In the genomic region with DNA sequence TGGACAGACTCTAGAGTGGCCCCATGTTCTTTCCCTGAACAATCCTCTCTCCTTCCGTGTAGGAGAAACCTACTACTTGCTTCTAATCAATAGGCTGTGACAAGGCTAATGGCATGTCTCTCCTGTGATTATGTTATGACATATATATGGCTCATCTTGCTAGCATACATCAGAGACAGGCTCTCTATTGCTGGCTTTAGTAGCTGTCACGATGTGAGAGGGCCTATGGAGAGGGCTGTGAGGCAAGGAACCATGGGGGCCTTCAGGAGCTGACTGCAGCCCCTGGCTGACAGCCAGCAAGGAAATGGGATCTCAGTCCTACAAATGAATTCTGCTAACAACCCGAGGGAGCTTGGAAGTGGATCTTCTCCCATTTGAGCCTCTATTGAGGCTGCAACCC, we compare ENCODE assay signal across 17 cellular contexts.
A peak's percentile ranks its signal among the peaks of the same experiment; 100 is the strongest.
DNase-seq lines count a peak whose midpoint lies in the region; ATAC-seq and TF ChIP-seq lines count a peak whose summit lies in the region.
"Had no signal": no experiment of that assay in that cellular context is flagged by ENCODE, and none has a peak within 500 bp of the region (broad histone marks: within the 10 kb centered on the region; RNA-seq: fewer than 3 reads in every experiment).

No MANE protein-coding gene starts in this region.

- H3K4me1 Mint-ChIP-seq in osteocyte (ENCODE audit: unreplicated experiment) = peaks cover 41% of the 10 kb centered on the region
- peaks cover 21 to 54% (median 33%) of the 10 kb centered on the region in 3 donors for H3K4me1 Mint-ChIP-seq in T-cell

- H3K4me1 ChIP-seq in ascending aorta = peaks cover 3 to 19% of the 10 kb centered on the region in 2 donors

- H3K9me3 Mint-ChIP-seq in osteocyte (ENCODE audit: unreplicated experiment) (peaks cover 5% of the 10 kb centered on the region), T-cell (peaks cover 0 to 4% (median 2%) of the 10 kb centered on the region in 3 donors)
- H3K9me3 Mint-ChIP-seq: CD8-positive, alpha-beta T cell had no signal

- H3K4me3 ChIP-seq in ascending aorta = no peak overlapping the region
- H3K4me3 ChIP-seq: BLaER1, GM12878 had no signal

- no peaks in the 10 kb centered on the region for H3K27me3 ChIP-seq in ascending aorta
- H3K27me3 ChIP-seq: BLaER1 had no signal

- CTCF ChIA-PET in T-cell (lab: Charles Lee) = interaction anchor here in 1 of 2 donors (0.6 to 0.7 kb wide), 2 partner anchors 60 to 693 kb away, joined by 4 read pairs; no protein-coding TSS in a partner anchor

- peak overlapping the region; percentile 25 for H3K27ac Mint-ChIP-seq in osteocyte (ENCODE audit: unreplicated experiment)
- no peak overlapping the region for H3K27ac Mint-ChIP-seq in T-cell
- H3K27ac Mint-ChIP-seq: CD8-positive, alpha-beta T cell had no signal

- H3K27me3 Mint-ChIP-seq in osteocyte (ENCODE audit: unreplicated experiment) (no peaks in the 10 kb centered on the region), T-cell (no peaks in the 10 kb centered on the region)

- POLR2A ChIA-PET in T-cell (lab: Charles Lee) = no interaction called here

- DNase-seq in NCI-H2029 treated with DMSO at 0.1 percent for 48 hours (lab: John Stamatoyannopoulos, UW) (peak; percentile 17), NCI-H2029 (lab: John Stamatoyannopoulos, UW) (no peak), Daoy (ENCODE audit: low read depth) (peak; percentile 25), ascending aorta (ENCODE audit: low spot score in 2 of 2) (no peak), osteocyte (ENCODE audit: extremely low spot score, unreplicated experiment) (no peak), HK-2 (ENCODE audit: unreplicated experiment) (no peak), T-cell (no peak)
- DNase-seq in activated T-cell treated with anti-CD3 and anti-CD28 coated beads, Interleukin-2, amount 50 U/mL, for 48 hours = no peak
- DNase-seq: 8988T; CD8-positive, alpha-beta T cell; GDM1; Karpas-422; MM.1S; NCI-H1092 treated with DMSO at 0.1 percent for 48 hours; NCI-H2107 had no signal

- H3K36me3 ChIP-seq in ascending aorta = no peaks in the 10 kb centered on the region
- H3K36me3 ChIP-seq: BLaER1 had no signal

- TF ChIP-seq CTCF in ascending aorta (IDR thresholded peaks at IDR 0.05) = no peak
- no peak for TF ChIP-seq CTCF in osteocyte (IDR thresholded peaks at IDR 0.05)

- intact Hi-C loops in ascending aorta (cut with DNase I) = loop anchor here (5.0 kb wide), 1 partner anchor 34 kb away; no protein-coding TSS in a partner anchor

- peak overlapping the region; percentile 10 to 88 for H3K27ac ChIP-seq in ascending aorta
- H3K27ac ChIP-seq: BLaER1 had no signal

- no peak overlapping the region for H3K4me3 Mint-ChIP-seq in osteocyte (ENCODE audit: unreplicated experiment)
- H3K4me3 Mint-ChIP-seq in T-cell = no peak overlapping the region
- H3K4me3 Mint-ChIP-seq: CD8-positive, alpha-beta T cell had no signal

- H3K36me3 Mint-ChIP-seq in osteocyte (ENCODE audit: unreplicated experiment) (no peaks in the 10 kb centered on the region), T-cell (no peaks in the 10 kb centered on the region)
- H3K36me3 Mint-ChIP-seq: CD8-positive, alpha-beta T cell had no signal

- no peaks in the 10 kb centered on the region for H3K9me3 ChIP-seq in ascending aorta

- ATAC-seq in T-cell (replicated peaks in 1 of 4) = no peak
- ATAC-seq: CD8-positive, alpha-beta T cell; GM12878 had no signal

Comparison
In these comparisons a context has a peak if more than half of its experiments do, and no peak if none do; other contexts are left out.
1. DNase-seq: peak in NCI-H2029 treated with DMSO at 0.1 percent for 48 hours (single experiment) and Daoy (single experiment); none in NCI-H2029 (single experiment), ascending aorta (0 of 2), osteocyte (single experiment), activated T-cell treated with anti-CD3 and anti-CD28 coated beads, Interleukin-2, amount 50 U/mL, for 48 hours (0 of 2), HK-2 (single experiment) and T-cell (0 of 34).